Comparison of ENCODE assay signal across 1 cellular context in genomic region chr12:22624908-22625646, GRCh38.
TF ChIP-seq lines count a peak whose summit lies in the region.

Gene ETNK1, plus strand, starts transcription at chr12:22625171. Its CDS starts 260 bp downstream, at chr12:22625431.

TF ChIP-seq in GM12878, 131 proteins besides CTCF, POLR2A, EP300 and RAD21 (continued from another document and continues in another):
- TF ChIP-seq PRDM15 (CRISPR knock-in tag; IDR thresholded peaks at IDR 0.05) (no peak), STAT3 (IDR thresholded peaks at IDR 0.05; ENCODE audit: low read depth, low read length) (no peak), TAF1 (IDR thresholded peaks at IDR 0.05; ENCODE audit: borderline replicate concordance, low read depth, low read length) (peak; percentile 70), HDGF (IDR thresholded peaks at IDR 0.05) (peak; percentile 27; the same call in 1 of the 2 replicates), SKIL (IDR thresholded peaks at IDR 0.05; ENCODE audit: low read depth, poor library complexity, severe bottlenecking) (no peak), BHLHE40 (IDR thresholded peaks at IDR 0.05; ENCODE audit: borderline replicate concordance in 1 of 2, low read depth in 2 of 2, low read length in 1 of 2) (peak; percentile 55 to 84; a peak in 2 of 4 replicates), ZNF217 (IDR thresholded peaks at IDR 0.05) (no peak), ATF3 (IDR thresholded peaks at IDR 0.05; ENCODE audit: borderline replicate concordance, extremely low read depth, low read depth, low read length) (no peak), POU2F2 (IDR thresholded peaks at IDR 0.05; ENCODE audit: borderline replicate concordance, low read depth, low read length) (no peak; the same call in 1 of the 3 replicates), SUPT20H (IDR thresholded peaks at IDR 0.05; ENCODE audit: borderline replicate concordance, control insufficient read depth, low read depth, low read length) (no peak), CBX5 (IDR thresholded peaks at IDR 0.05; ENCODE audit: low read depth) (no peak), SMARCA5 (IDR thresholded peaks at IDR 0.05) (no peak), CREB1 (IDR thresholded peaks at IDR 0.05; ENCODE audit: low read depth) (peak; percentile 92), SUZ12 (IDR thresholded peaks at IDR 0.05; ENCODE audit: unreplicated experiment) (no peak), MYB (IDR thresholded peaks at IDR 0.05; ENCODE audit: borderline replicate concordance, low read depth, low read length) (no peak), TCF7 (IDR thresholded peaks at IDR 0.05; ENCODE audit: borderline replicate concordance) (no peak), RUNX3 (IDR thresholded peaks at IDR 0.05; ENCODE audit: low read length) (peak; percentile 46; the same call in 1 of the 2 replicates), SMC3 (IDR thresholded peaks at IDR 0.05; ENCODE audit: borderline replicate concordance, low read length) (no peak), SP1 (IDR thresholded peaks at IDR 0.05; ENCODE audit: low read depth, low read length) (peak; percentile 49), IKZF2 (IDR thresholded peaks at IDR 0.05) (no peak; a peak in 2 of 4 replicates), ASH2L (IDR thresholded peaks at IDR 0.05; ENCODE audit: borderline replicate concordance, low read depth) (peak; percentile 66; the same call in 1 of the 2 replicates), SMAD5 (IDR thresholded peaks at IDR 0.05; ENCODE audit: low read depth) (peak; percentile 79), ATF2 (IDR thresholded peaks at IDR 0.05; ENCODE audit: low read length) (no peak), POLR2AphosphoS5 (IDR thresholded peaks at IDR 0.05; ENCODE audit: low read length) (peak; percentile 83; the same call in 1 of the 2 replicates), YY1 (IDR thresholded peaks at IDR 0.05; ENCODE audit: low read depth, low read length) (peak; percentile 60), ZNF687 (IDR thresholded peaks at IDR 0.05) (peak; percentile 96), RELA (IDR thresholded peaks at IDR 0.05; ENCODE audit: borderline replicate concordance, partially characterized antibody) (peak; percentile 8), STAT1 (conservative IDR thresholded peaks at IDR 0.05) (no peak), ZNF384 (IDR thresholded peaks at IDR 0.05; ENCODE audit: borderline replicate concordance, low read depth, low read length) (no peak), SIX5 (IDR thresholded peaks at IDR 0.05; ENCODE audit: low read depth, low read length, severe bottlenecking) (no peak), NBN (IDR thresholded peaks at IDR 0.05) (no peak), PAX5 (IDR thresholded peaks at IDR 0.05; ENCODE audit: borderline replicate concordance, low read depth, low read length) (no peak; the same call in 1 of the 2 replicates)
- TF ChIP-seq, protein P1, sequence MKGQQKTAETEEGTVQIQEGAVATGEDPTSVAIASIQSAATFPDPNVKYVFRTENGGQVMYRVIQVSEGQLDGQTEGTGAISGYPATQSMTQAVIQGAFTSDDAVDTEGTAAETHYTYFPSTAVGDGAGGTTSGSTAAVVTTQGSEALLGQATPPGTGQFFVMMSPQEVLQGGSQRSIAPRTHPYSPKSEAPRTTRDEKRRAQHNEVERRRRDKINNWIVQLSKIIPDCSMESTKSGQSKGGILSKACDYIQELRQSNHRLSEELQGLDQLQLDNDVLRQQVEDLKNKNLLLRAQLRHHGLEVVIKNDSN (IDR thresholded peaks at IDR 0.05; ENCODE audit: borderline replicate concordance, extremely low read length, insufficient read depth, low read depth, low read length) = peak; percentile 72
- TF ChIP-seq, protein P2, sequence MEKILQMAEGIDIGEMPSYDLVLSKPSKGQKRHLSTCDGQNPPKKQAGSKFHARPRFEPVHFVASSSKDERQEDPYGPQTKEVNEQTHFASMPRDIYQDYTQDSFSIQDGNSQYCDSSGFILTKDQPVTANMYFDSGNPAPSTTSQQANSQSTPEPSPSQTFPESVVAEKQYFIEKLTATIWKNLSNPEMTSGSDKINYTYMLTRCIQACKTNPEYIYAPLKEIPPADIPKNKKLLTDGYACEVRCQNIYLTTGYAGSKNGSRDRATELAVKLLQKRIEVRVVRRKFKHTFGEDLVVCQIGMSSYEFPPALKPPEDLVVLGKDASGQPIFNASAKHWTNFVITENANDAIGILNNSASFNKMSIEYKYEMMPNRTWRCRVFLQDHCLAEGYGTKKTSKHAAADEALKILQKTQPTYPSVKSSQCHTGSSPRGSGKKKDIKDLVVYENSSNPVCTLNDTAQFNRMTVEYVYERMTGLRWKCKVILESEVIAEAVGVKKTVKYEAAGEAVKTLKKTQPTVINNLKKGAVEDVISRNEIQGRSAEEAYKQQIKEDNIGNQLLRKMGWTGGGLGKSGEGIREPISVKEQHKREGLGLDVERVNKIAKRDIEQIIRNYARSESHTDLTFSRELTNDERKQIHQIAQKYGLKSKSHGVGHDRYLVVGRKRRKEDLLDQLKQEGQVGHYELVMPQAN (conservative IDR thresholded peaks at IDR 0.05) = peak; percentile 67; the same call in 1 of the 2 replicates
- TF ChIP-seq, protein P3, sequence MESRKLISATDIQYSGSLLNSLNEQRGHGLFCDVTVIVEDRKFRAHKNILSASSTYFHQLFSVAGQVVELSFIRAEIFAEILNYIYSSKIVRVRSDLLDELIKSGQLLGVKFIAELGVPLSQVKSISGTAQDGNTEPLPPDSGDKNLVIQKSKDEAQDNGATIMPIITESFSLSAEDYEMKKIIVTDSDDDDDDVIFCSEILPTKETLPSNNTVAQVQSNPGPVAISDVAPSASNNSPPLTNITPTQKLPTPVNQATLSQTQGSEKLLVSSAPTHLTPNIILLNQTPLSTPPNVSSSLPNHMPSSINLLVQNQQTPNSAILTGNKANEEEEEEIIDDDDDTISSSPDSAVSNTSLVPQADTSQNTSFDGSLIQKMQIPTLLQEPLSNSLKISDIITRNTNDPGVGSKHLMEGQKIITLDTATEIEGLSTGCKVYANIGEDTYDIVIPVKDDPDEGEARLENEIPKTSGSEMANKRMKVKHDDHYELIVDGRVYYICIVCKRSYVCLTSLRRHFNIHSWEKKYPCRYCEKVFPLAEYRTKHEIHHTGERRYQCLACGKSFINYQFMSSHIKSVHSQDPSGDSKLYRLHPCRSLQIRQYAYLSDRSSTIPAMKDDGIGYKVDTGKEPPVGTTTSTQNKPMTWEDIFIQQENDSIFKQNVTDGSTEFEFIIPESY (IDR thresholded peaks at IDR 0.05) = no peak
- TF ChIP-seq, protein P4, sequence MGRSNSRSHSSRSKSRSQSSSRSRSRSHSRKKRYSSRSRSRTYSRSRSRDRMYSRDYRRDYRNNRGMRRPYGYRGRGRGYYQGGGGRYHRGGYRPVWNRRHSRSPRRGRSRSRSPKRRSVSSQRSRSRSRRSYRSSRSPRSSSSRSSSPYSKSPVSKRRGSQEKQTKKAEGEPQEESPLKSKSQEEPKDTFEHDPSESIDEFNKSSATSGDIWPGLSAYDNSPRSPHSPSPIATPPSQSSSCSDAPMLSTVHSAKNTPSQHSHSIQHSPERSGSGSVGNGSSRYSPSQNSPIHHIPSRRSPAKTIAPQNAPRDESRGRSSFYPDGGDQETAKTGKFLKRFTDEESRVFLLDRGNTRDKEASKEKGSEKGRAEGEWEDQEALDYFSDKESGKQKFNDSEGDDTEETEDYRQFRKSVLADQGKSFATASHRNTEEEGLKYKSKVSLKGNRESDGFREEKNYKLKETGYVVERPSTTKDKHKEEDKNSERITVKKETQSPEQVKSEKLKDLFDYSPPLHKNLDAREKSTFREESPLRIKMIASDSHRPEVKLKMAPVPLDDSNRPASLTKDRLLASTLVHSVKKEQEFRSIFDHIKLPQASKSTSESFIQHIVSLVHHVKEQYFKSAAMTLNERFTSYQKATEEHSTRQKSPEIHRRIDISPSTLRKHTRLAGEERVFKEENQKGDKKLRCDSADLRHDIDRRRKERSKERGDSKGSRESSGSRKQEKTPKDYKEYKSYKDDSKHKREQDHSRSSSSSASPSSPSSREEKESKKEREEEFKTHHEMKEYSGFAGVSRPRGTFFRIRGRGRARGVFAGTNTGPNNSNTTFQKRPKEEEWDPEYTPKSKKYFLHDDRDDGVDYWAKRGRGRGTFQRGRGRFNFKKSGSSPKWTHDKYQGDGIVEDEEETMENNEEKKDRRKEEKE (IDR thresholded peaks at IDR 0.05) = no peak
